In the genomic region with DNA sequence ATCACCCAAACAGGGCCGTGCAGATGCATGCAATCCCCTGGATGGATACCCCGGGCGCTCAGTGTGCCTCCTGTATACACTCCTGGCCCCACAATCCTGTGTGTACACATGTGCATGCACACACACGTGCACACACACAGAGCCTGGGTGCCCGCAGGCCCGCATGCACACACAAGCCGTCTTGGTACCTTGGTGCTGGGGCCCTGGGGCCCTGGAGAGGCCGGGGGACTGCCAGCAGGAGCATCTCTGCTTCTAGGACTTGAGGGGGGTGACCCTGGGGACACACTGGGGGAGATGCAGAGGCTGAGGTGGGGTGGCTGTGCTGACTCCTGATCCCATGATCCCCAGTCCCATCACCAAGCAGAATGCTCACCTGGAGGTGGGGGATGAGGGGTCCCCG, we compare ENCODE assay signal across 22 cellular contexts. TPM values are rescaled to one million over a fixed set of nuclear protein-coding genes. Genes with fewer than 3 reads are reported as not detected.
DNase-seq lines count a peak whose midpoint lies in the region; ATAC-seq lines count a peak whose summit lies in the region.
"Had no signal": no experiment of that assay in that cellular context is flagged by ENCODE, and none has a peak within 500 bp of the region (broad histone marks: within the 10 kb centered on the region; RNA-seq: fewer than 3 reads in every experiment).

No MANE protein-coding gene starts in this region.

- no peak overlapping the region for H3K14ac ChIP-seq in neuronal stem cell (ENCODE audit: low read length)

- no peak overlapping the region for H2BK15ac ChIP-seq in neuronal stem cell (ENCODE audit: low read length)

- H2BK5ac ChIP-seq in neuronal stem cell (ENCODE audit: low read length), result peak overlapping the region; percentile 24

- H3K79me1 ChIP-seq in neuronal stem cell (ENCODE audit: low read depth, low read length), result no peaks in the 10 kb centered on the region

- no peak overlapping the region for H2BK120ac ChIP-seq in neuronal stem cell (ENCODE audit: low read depth, low read length)

- peaks cover 0 to 2% of the 10 kb centered on the region in 2 donors for H3K4me1 ChIP-seq in neuronal stem cell (ENCODE audit: control insufficient read depth in 2 of 2, insufficient read depth in 1 of 2, low read depth in 1 of 2, low read length in 2 of 2)
- H3K4me1 ChIP-seq: A549, Caco-2 had no signal

- H2AK5ac ChIP-seq in neuronal stem cell (ENCODE audit: low read depth, low read length), result peak overlapping the region; percentile 75

- H3K27ac Mint-ChIP-seq in activated CD4-positive, alpha-beta T cell treated with anti-CD3 and anti-CD28 coated beads, Interleukin-2, amount 10 ng/mL, durations not matched to agents 24 days and 14 days, result no peak overlapping the region
- no peak overlapping the region for H3K27ac Mint-ChIP-seq in stimulated activated naive CD8-positive, alpha-beta T cell treated with anti-CD3 and anti-CD28 coated beads, Interleukin-15, amount 100 ng/mL, for 72 hours
- H3K27ac Mint-ChIP-seq: CD4-positive, alpha-beta T cell had no signal

- no peak overlapping the region for H3K23ac ChIP-seq in neuronal stem cell (ENCODE audit: low read depth, low read length, poor library complexity)

- intact Hi-C loops in activated CD4-positive, alpha-beta T cell treated with anti-CD3 and anti-CD28 coated beads, Interleukin-2, amount 10 ng/mL, durations not matched to agents 24 days and 14 days (cut with micrococcal nuclease), result no loop called here

- no peak overlapping the region for H3K4me3 ChIP-seq in neuronal stem cell (ENCODE audit: low read length in 2 of 2)
- H3K4me3 ChIP-seq: A549, GM12878 had no signal

- peak; percentile 20 for ATAC-seq in stimulated activated naive CD8-positive, alpha-beta T cell treated with anti-CD3 and anti-CD28 coated beads, Interleukin-15, amount 100 ng/mL, for 72 hours
- ATAC-seq in stimulated activated naive CD8-positive, alpha-beta T cell treated with anti-CD3 and anti-CD28 coated beads, Interleukin-15, Interleukin-2, amounts not matched to agents 100 U/mL and 50 U/mL, for 24 hours, result no peak
- ATAC-seq in GM18867 (IDR thresholded peaks at IDR 0.05; ENCODE audit: unreplicated experiment) (no peak), GM19324 (IDR thresholded peaks at IDR 0.05; ENCODE audit: low FRiP score, unreplicated experiment) (no peak)
- ATAC-seq: A549, GM12878, HepG2 had no signal

- H3K9me3 Mint-ChIP-seq in activated CD4-positive, alpha-beta T cell treated with anti-CD3 and anti-CD28 coated beads, Interleukin-2, amount 10 ng/mL, durations not matched to agents 24 days and 14 days, result no peaks in the 10 kb centered on the region
- no peaks in the 10 kb centered on the region for H3K9me3 Mint-ChIP-seq in stimulated activated naive CD8-positive, alpha-beta T cell treated with anti-CD3 and anti-CD28 coated beads, Interleukin-15, amount 100 ng/mL, for 72 hours
- H3K9me3 Mint-ChIP-seq: CD4-positive, alpha-beta T cell; H9; IgD-negative memory B cell had no signal

- no peak overlapping the region for H3K27ac ChIP-seq in neuronal stem cell (replicated peaks; ENCODE audit: low read length)
- H3K27ac ChIP-seq: 22Rv1, A549, C4-2B had no signal

- no peak overlapping the region for H3K18ac ChIP-seq in neuronal stem cell (ENCODE audit: low read length)

- no peak overlapping the region for H3K4me2 ChIP-seq in neuronal stem cell (ENCODE audit: insufficient read depth, low read length, poor library complexity, severe bottlenecking)
- H3K4me2 ChIP-seq: A549 had no signal

- H3K4me3 Mint-ChIP-seq in activated CD4-positive, alpha-beta T cell treated with anti-CD3 and anti-CD28 coated beads, Interleukin-2, amount 10 ng/mL, durations not matched to agents 24 days and 14 days, result no peak overlapping the region
- H3K4me3 Mint-ChIP-seq in stimulated activated naive CD8-positive, alpha-beta T cell treated with anti-CD3 and anti-CD28 coated beads, Interleukin-15, amount 100 ng/mL, for 72 hours, result no peak overlapping the region
- H3K4me3 Mint-ChIP-seq: CD4-positive, alpha-beta T cell; H9; IgD-negative memory B cell had no signal

- peaks cover 2% of the 10 kb centered on the region for H3K4me1 Mint-ChIP-seq in activated CD4-positive, alpha-beta T cell treated with anti-CD3 and anti-CD28 coated beads, Interleukin-2, amount 10 ng/mL, durations not matched to agents 24 days and 14 days
- H3K4me1 Mint-ChIP-seq in stimulated activated naive CD8-positive, alpha-beta T cell treated with anti-CD3 and anti-CD28 coated beads, Interleukin-15, amount 100 ng/mL, for 72 hours, result no peaks in the 10 kb centered on the region

- no peak overlapping the region for H3K9ac ChIP-seq in neuronal stem cell (ENCODE audit: low read depth, low read length, poor library complexity)

- no peak overlapping the region for H4K8ac ChIP-seq in neuronal stem cell (ENCODE audit: low read depth, low read length)

- H3K36me3 Mint-ChIP-seq in activated CD4-positive, alpha-beta T cell treated with anti-CD3 and anti-CD28 coated beads, Interleukin-2, amount 10 ng/mL, durations not matched to agents 24 days and 14 days (ENCODE audit: low read depth), result no peaks in the 10 kb centered on the region

- H2AFZ ChIP-seq in neuronal stem cell (ENCODE audit: low read length), result no peak overlapping the region

- peaks cover 6% of the 10 kb centered on the region for H3K27me3 Mint-ChIP-seq in activated CD4-positive, alpha-beta T cell treated with anti-CD3 and anti-CD28 coated beads, Interleukin-2, amount 10 ng/mL, durations not matched to agents 24 days and 14 days
- H3K27me3 Mint-ChIP-seq in stimulated activated naive CD8-positive, alpha-beta T cell treated with anti-CD3 and anti-CD28 coated beads, Interleukin-15, amount 100 ng/mL, for 72 hours, result peaks cover 15% of the 10 kb centered on the region
- H3K27me3 Mint-ChIP-seq: IgD-negative memory B cell had no signal

- no peaks in the 10 kb centered on the region for H3K9me3 ChIP-seq in neuronal stem cell (replicated peaks in 1 of 2; ENCODE audit: control insufficient read depth in 2 of 2, insufficient read depth in 1 of 2, low read depth in 1 of 2, low read length in 2 of 2)
- H3K9me3 ChIP-seq: A549, Caco-2 had no signal

- H3K27me3 ChIP-seq in neuronal stem cell (ENCODE audit: control insufficient read depth in 3 of 3, insufficient read depth in 3 of 3, low read depth in 1 of 3, low read length in 3 of 3), result no peaks in the 10 kb centered on the region

- no peaks in the 10 kb centered on the region for H3K36me3 ChIP-seq in neuronal stem cell (replicated peaks in 1 of 2; ENCODE audit: control insufficient read depth in 2 of 2, insufficient read depth in 2 of 2, low read length in 2 of 2)

- H4K91ac ChIP-seq in neuronal stem cell (ENCODE audit: low read depth, low read length, poor library complexity), result no peak overlapping the region

- no peak overlapping the region for H2BK12ac ChIP-seq in neuronal stem cell (ENCODE audit: low read length)

- WGBS in neuronal stem cell (ENCODE audit: extremely low coverage in 2 of 2, insufficient read length in 2 of 2, insufficient replicate concordance in 1 of 2), 2 donors, result no CpG with 5 or more reads among the region's 9 CpGs

- no peak overlapping the region for H3K4ac ChIP-seq in neuronal stem cell (ENCODE audit: low read length)

- DNase-seq in activated CD4-positive, alpha-beta T cell treated with anti-CD3 and anti-CD28 coated beads, Interleukin-2, amount 10 ng/mL, durations not matched to agents 24 days and 14 days, result peak; percentile 53
- no peak for DNase-seq in activated CD4-positive, alpha-beta T cell treated with anti-CD3 and anti-CD28 coated beads, Interleukin-2, amount 50 U/mL, for 48 hours
- no peak for DNase-seq in stimulated activated naive CD8-positive, alpha-beta T cell treated with anti-CD3 and anti-CD28 coated beads, Interleukin-15, amount 100 ng/mL, for 72 hours
- no peak for DNase-seq in stimulated activated naive CD8-positive, alpha-beta T cell treated with anti-CD3 and anti-CD28 coated beads, Interleukin-15, Interleukin-2, amounts not matched to agents 100 U/mL and 50 U/mL, for 24 hours
- DNase-seq in neuronal stem cell (ENCODE audit: low spot score), result no peak
- DNase-seq: AML-193; Caco-2; CD4-positive, alpha-beta T cell; DMS153; DMS79; GDM1; H9; KBM-7 had no signal

RNA-seq across cellular contexts. Expression of gene EPOR, which starts 15.6 kb away (rescaled TPM):
- 7.2 and 7.7 TPM in 2 replicates for total RNA-seq in activated CD4-positive, alpha-beta T cell treated with anti-CD3 and anti-CD28 coated beads, Interleukin-2, amount 10 ng/mL, durations not matched to agents 24 days and 14 days
- 3.7 TPM for polyA plus RNA-seq in neuronal stem cell (2013, experiment 1 of 2)
- 3.4 TPM for polyA plus RNA-seq in neuronal stem cell (2013, experiment 2 of 2)

RNA-seq across cellular contexts. Expression of gene RGL3, which starts 19.4 kb away (rescaled TPM):
- total RNA-seq in activated CD4-positive, alpha-beta T cell treated with anti-CD3 and anti-CD28 coated beads, Interleukin-2, amount 10 ng/mL, durations not matched to agents 24 days and 14 days, result not detected in 2 replicates
- 0.66 TPM for polyA plus RNA-seq in neuronal stem cell (2013, experiment 1 of 2)
- polyA plus RNA-seq in neuronal stem cell (2013, experiment 2 of 2), result 0.51 TPM
- total RNA-seq: CD4-positive, alpha-beta T cell; Daoy; GM12878 had no signal
- polyA plus RNA-seq: GM12878 had no signal

RNA-seq across cellular contexts. Expression of gene SWSAP1, which starts 25.2 kb away (rescaled TPM):
- 2.3 and 2.6 TPM in 2 replicates for total RNA-seq in activated CD4-positive, alpha-beta T cell treated with anti-CD3 and anti-CD28 coated beads, Interleukin-2, amount 10 ng/mL, durations not matched to agents 24 days and 14 days
- 3.0 TPM for polyA plus RNA-seq in neuronal stem cell (2013, experiment 1 of 2)
- polyA plus RNA-seq in neuronal stem cell (2013, experiment 2 of 2), result 2.9 TPM

RNA-seq across cellular contexts. Expression of gene ODAD3, which starts 35.3 kb away (rescaled TPM):
- total RNA-seq in activated CD4-positive, alpha-beta T cell treated with anti-CD3 and anti-CD28 coated beads, Interleukin-2, amount 10 ng/mL, durations not matched to agents 24 days and 14 days, result 0.12 and 0.24 TPM in 2 replicates
- polyA plus RNA-seq in neuronal stem cell (2013, experiment 1 of 2), result 0.91 TPM
- 1.2 TPM for polyA plus RNA-seq in neuronal stem cell (2013, experiment 2 of 2)
- total RNA-seq: Caco-2; CD4-positive, alpha-beta T cell; Daoy had no signal

RNA-seq across cellular contexts. Expression of gene PRKCSH, which starts 35.8 kb away (rescaled TPM):
- 288 TPM in 2 replicates for total RNA-seq in activated CD4-positive, alpha-beta T cell treated with anti-CD3 and anti-CD28 coated beads, Interleukin-2, amount 10 ng/mL, durations not matched to agents 24 days and 14 days
- 199 TPM for polyA plus RNA-seq in neuronal stem cell (2013, experiment 1 of 2)
- 201 TPM for polyA plus RNA-seq in neuronal stem cell (2013, experiment 2 of 2)
